Comparison of ENCODE assay signal across 27 cellular contexts in genomic region chr4:157096439-157096838, GRCh38. TPM values are rescaled to one million over a fixed set of nuclear protein-coding genes. Genes with fewer than 3 reads are reported as not detected.
"Had no signal": no experiment of that assay in that cellular context is flagged by ENCODE, and none has a peak within 500 bp of the region (broad histone marks: within the 10 kb centered on the region; RNA-seq: fewer than 3 reads in every experiment).

No MANE protein-coding gene starts in this region.

- H3K4me3 ChIP-seq: adrenal gland, breast epithelium, dorsolateral prefrontal cortex, right lobe of liver, skin epidermis, thoracic aorta, uterus had no signal

- H3K4me1 ChIP-seq: adrenal gland, breast epithelium, right lobe of liver, uterus had no signal

- H3K9me3 ChIP-seq: adrenal gland, breast epithelium, neutrophil, right lobe of liver, thoracic aorta, uterus had no signal

- H3K27ac ChIP-seq: adrenal gland, breast epithelium, dorsolateral prefrontal cortex, neutrophil, right lobe of liver, skin epidermis, thoracic aorta, uterus had no signal

- H3K36me3 ChIP-seq: adrenal gland, breast epithelium, neutrophil, right lobe of liver, thoracic aorta, uterus had no signal

- H3K27me3 ChIP-seq: adrenal gland, breast epithelium, dorsolateral prefrontal cortex, neutrophil, right lobe of liver, uterus had no signal

- DNase-seq: activated CD4-positive, alpha-beta T cell treated with anti-CD3 and anti-CD28 coated beads for 36 hours; activated CD4-positive, CD25-positive, alpha-beta regulatory T cell; activated CD8-positive, alpha-beta memory T cell treated with anti-CD3 and anti-CD28 coated beads, Interleukin-2, amount 10 ng/mL, durations not matched to agents 7 days and 5 days; activated CD8-positive, alpha-beta T cell treated with anti-CD3 and anti-CD28 coated beads, Interleukin-2, amount 10 ng/mL, durations not matched to agents 7 days and 5 days; activated T-cell treated with anti-CD3 and anti-CD28 coated beads, Interleukin-2, amount 50 U/mL, for 48 hours; adrenal gland; aorta; central memory CD4-positive, alpha-beta T cell; dorsolateral prefrontal cortex; effector memory CD4-positive, alpha-beta T cell; erythroblast; head of caudate nucleus; hippocampal formation; immature natural killer cell; naive B cell; nephron progenitor cell; right lobe of liver; stimulated activated CD4-positive, alpha-beta T cell treated with anti-CD3 and anti-CD28 coated beads, Interleukin-12 subunit alpha, Interleukin-12 subunit beta, amount 100 ng/mL, for 4 hours; stimulated activated CD4-positive, alpha-beta T cell treated with anti-CD3 and anti-CD28 coated beads, Interleukin-4, amount 100 ng/mL, for 1 hour; uterus had no signal

RNA-seq across cellular contexts. Expression of gene GLRB, which starts 20.5 kb away (rescaled TPM):
- total RNA-seq: activated CD4-positive, alpha-beta T cell treated with anti-CD3 and anti-CD28 coated beads for 36 hours; activated CD8-positive, alpha-beta memory T cell treated with anti-CD3 and anti-CD28 coated beads, Interleukin-2, amount 10 ng/mL, durations not matched to agents 7 days and 5 days; activated CD8-positive, alpha-beta T cell treated with anti-CD3 and anti-CD28 coated beads, Interleukin-2, amount 10 ng/mL, durations not matched to agents 7 days and 5 days; activated naive CD4-positive, alpha-beta T cell treated with anti-CD3 and anti-CD28 coated beads, Interleukin-2, amount 50 U/mL, for 72 hours; activated T-helper 2 cell treated with anti-CD3 and anti-CD28 coated beads, Interferon-gamma antibody, Interleukin-2, Interleukin-4, amounts not matched to agents 10 μg/mL and 5 μg/mL and 100 μg/mL, durations not matched to agents 14 hours and 24 hours and 36 hours; T-helper 1 cell treated with Interleukin-12 subunit alpha and Interleukin-12 subunit beta and Interleukin-4 antibody, amounts not matched to agents 30 ng/mL and 1 ng/mL, for 36 hours had no signal
